21 cellular contexts compared by ENCODE assay signal in the genomic region with DNA sequence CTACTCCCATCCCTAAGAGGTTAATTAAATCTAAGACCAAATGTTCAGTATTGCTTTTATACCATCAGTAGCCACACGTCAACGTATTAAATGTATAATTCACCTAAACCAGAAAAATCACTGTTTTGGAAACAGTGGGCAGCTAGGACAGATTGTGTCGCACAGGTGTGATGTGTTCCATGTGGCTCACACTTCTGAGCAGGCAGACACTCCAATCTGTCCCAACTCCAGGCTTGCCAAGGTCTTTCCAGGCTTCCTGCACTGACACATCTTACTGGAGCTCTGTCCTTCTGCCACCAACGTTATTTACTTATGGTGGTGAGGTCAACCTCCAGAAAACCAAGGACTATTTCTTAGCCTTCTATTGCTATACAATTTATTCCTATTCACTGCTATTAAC. TPM values are rescaled to one million over a fixed set of nuclear protein-coding genes. Genes with fewer than 3 reads are reported as not detected.
DNase-seq lines count a peak whose midpoint lies in the region; TF ChIP-seq lines count a peak whose summit lies in the region.
"Had no signal": no experiment of that assay in that cellular context is flagged by ENCODE, and none has a peak within 500 bp of the region (broad histone marks: within the 10 kb centered on the region; RNA-seq: fewer than 3 reads in every experiment).

No MANE protein-coding gene starts in this region.

- H3K4me3 ChIP-seq in Peyer's patch = no peak overlapping the region
- H3K4me3 ChIP-seq: A549; BLaER1 treated with 17β-estradiol and CSF1 and Interleukin-3, amounts not matched to agents 10 nM and 100 nM; GM12878 had no signal

- TF ChIP-seq CTCF in Peyer's patch (IDR thresholded peaks at IDR 0.05) = no peak

- H3K27me3 ChIP-seq in Peyer's patch = no peaks in the 10 kb centered on the region
- H3K27me3 ChIP-seq: BLaER1 treated with 17β-estradiol and CSF1 and Interleukin-3, amounts not matched to agents 10 nM and 100 nM had no signal

- no peak overlapping the region for H3K27ac ChIP-seq in Peyer's patch
- H3K27ac ChIP-seq: 22Rv1; A549; BLaER1 treated with 17β-estradiol and CSF1 and Interleukin-3, amounts not matched to agents 10 nM and 100 nM; C4-2B had no signal

- in situ Hi-C loops in G401 (cut with HindIII; ENCODE audit: low sequenced_read_pairs) = no loop called here

- no peaks in the 10 kb centered on the region for H3K4me1 ChIP-seq in Peyer's patch
- H3K4me1 ChIP-seq: A549 had no signal

- no peaks in the 10 kb centered on the region for H3K9me3 ChIP-seq in Peyer's patch
- H3K9me3 ChIP-seq: A549; BLaER1 treated with 17β-estradiol and CSF1 and Interleukin-3, amounts not matched to agents 10 nM and 100 nM; Caco-2 had no signal

- no peak for TF ChIP-seq POLR2A in Peyer's patch (IDR thresholded peaks at IDR 0.05)

- DNase-seq in DMS 273 (lab: John Stamatoyannopoulos, UW; ENCODE audit: unreplicated experiment) (peak; percentile 25), DMS 273 treated with DMSO at 0.1 percent for 48 hours (lab: John Stamatoyannopoulos, UW) (no peak), G401 (ENCODE audit: low spot score) (peak; percentile 78), cerebellum (ENCODE audit: low spot score) (peak; percentile 73), superior temporal gyrus (ENCODE audit: extremely low spot score) (peak; percentile 31), Peyer's patch (no peak), activated gamma-delta T cell treated with Interleukin-2 at 50 U/mL for 16 hours (no peak)
- DNase-seq: AML-193; Caco-2; Calu3; CD4-positive, alpha-beta T cell; CD8-positive, alpha-beta T cell; DMS79 treated with DMSO at 0.1 percent for 48 hours; GDM1 had no signal

- H3K36me3 ChIP-seq in Peyer's patch = peaks cover 0 to 37% (median 0%) of the 10 kb centered on the region in 3 donors

RNA-seq across cellular contexts. Expression of a gene that starts 11.4 kb away (rescaled TPM):
- 3.8 and 5.9 TPM in 2 replicates for total RNA-seq in G401 (2014; rRNA removed; shearing (Covaris generic))
- total RNA-seq in cerebellum (8.0 TPM), Peyer's patch (10 to 100 TPM in 3 of 4 donors, 1 to 10 TPM in 1; 9.9 to 88.8 (median 50.8) TPM)

RNA-seq across cellular contexts. Expression of a gene that starts 11.6 kb away (rescaled TPM):
- 28.8 and 36.9 TPM in 2 replicates for total RNA-seq in G401 (2014; rRNA removed; shearing (Covaris generic))
- total RNA-seq in cerebellum (4.5 TPM), Peyer's patch (1 to 10 TPM in 2 of 4 donors, under 1 TPM in 1, not detected in 1; 0.88 to 3.6 (median 1.1) TPM)

RNA-seq across cellular contexts. Expression of a gene that starts 39.4 kb away (rescaled TPM):
- total RNA-seq in G401 (2014; rRNA removed; shearing (Covaris generic)) = 8.7 and 13.0 TPM in 2 replicates
- 31.5 TPM for total RNA-seq in cerebellum
- total RNA-seq in Peyer's patch = 10 to 100 TPM; 35.9 to 79.2 (median 55.7) TPM

RNA-seq across cellular contexts. Expression of a gene that starts 50.9 kb away (rescaled TPM):
- not detected in 2 replicates for total RNA-seq in G401 (2014; rRNA removed; shearing (Covaris generic))
- total RNA-seq in cerebellum (not detected), Peyer's patch (not detected)
- total RNA-seq: A172; B cell; Caco-2; Calu3; CD4-positive, alpha-beta T cell; CD8-positive, alpha-beta T cell; GM12878 had no signal

Comparison
In these comparisons a context has a peak if more than half of its experiments do, and no peak if none do; other contexts are left out.
1. DNase-seq: peak in DMS 273 (single experiment), G401 (single experiment), cerebellum (single experiment) and superior temporal gyrus (single experiment); none in DMS 273 treated with DMSO at 0.1 percent for 48 hours (single experiment), Peyer's patch (0 of 3) and activated gamma-delta T cell treated with Interleukin-2 at 50 U/mL for 16 hours (single experiment).